25 cellular contexts compared by ENCODE assay signal in the genomic region with DNA sequence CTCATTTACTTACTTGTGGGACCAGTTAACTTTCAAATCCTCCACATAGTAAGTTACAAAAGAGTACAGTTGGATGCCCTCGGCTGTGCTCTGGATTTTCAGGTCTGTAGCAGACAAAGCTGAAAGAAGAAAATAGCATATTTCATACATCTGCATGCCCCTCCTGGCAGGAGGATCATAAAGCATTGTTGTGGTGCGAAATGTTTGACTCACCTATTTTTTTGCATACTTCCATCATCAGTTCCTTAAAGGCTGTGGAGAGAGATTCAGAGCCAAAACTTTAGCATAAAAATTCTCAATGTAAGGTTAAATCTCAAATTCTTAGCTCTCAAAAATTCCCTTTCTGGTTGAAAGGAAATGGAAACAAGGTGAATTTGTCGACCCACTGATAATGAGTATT.
DNase-seq lines count a peak whose midpoint lies in the region; ATAC-seq, FAIRE-seq and TF ChIP-seq lines count a peak whose summit lies in the region.
"Had no signal": no experiment of that assay in that cellular context is flagged by ENCODE, and none has a peak within 500 bp of the region (broad histone marks: within the 10 kb centered on the region; RNA-seq: fewer than 3 reads in every experiment).

No MANE protein-coding gene starts in this region.

- FAIRE-seq in endothelial cell of umbilical vein (lab: Jason Lieb, UNC): no peak
- FAIRE-seq: A549, G401.6 had no signal

- TF ChIP-seq CTCF in endothelial cell of umbilical vein (IDR thresholded peaks at IDR 0.05; ENCODE audit: extremely low read depth in 1 of 2, insufficient read depth in 1 of 2, low read depth in 1 of 2, low read length in 2 of 2) (no peak), foreskin fibroblast (IDR thresholded peaks at IDR 0.05; ENCODE audit: low read depth, low read length) (no peak)

- no peak for ATAC-seq in HG02642 (IDR thresholded peaks at IDR 0.05; ENCODE audit: poor library complexity, unreplicated experiment)
- ATAC-seq: A549, HCT116, PC-3 had no signal

- H3K27ac ChIP-seq in SK-N-MC (peak overlapping the region; percentile 84), endothelial cell of umbilical vein (ENCODE audit: insufficient read depth, low read depth, low read length) (peak overlapping the region; percentile 59)
- H3K27ac ChIP-seq: A549; BLaER1 treated with 17β-estradiol and CSF1 and Interleukin-3, amounts not matched to agents 10 nM and 100 nM; GM23248 had no signal

- H3K4me1 ChIP-seq in endothelial cell of umbilical vein (ENCODE audit: control insufficient read depth, extremely low read depth, insufficient read depth, low read length): peaks cover 37% of the 10 kb centered on the region
- H3K4me1 ChIP-seq: A549 had no signal

- intact Hi-C loops in endothelial cell of umbilical vein (cut with micrococcal nuclease): no loop called here

- H2AFZ ChIP-seq in endothelial cell of umbilical vein (ENCODE audit: low read depth, low read length): peak overlapping the region; percentile 77
- H2AFZ ChIP-seq: GM23248 had no signal

- H3K9me3 ChIP-seq in SK-N-MC (ENCODE audit: low read depth, low read length) (no peaks in the 10 kb centered on the region), endothelial cell of umbilical vein (replicated peaks; ENCODE audit: control insufficient read depth, insufficient read depth, low read length) (no peaks in the 10 kb centered on the region)
- H3K9me3 ChIP-seq: A549; BLaER1 treated with 17β-estradiol and CSF1 and Interleukin-3, amounts not matched to agents 10 nM and 100 nM; MG63 had no signal

- H3K27me3 ChIP-seq in endothelial cell of umbilical vein (ENCODE audit: control insufficient read depth in 2 of 2, insufficient read depth in 2 of 2, low read length in 2 of 2): no peaks in the 10 kb centered on the region
- H3K27me3 ChIP-seq: BLaER1 treated with 17β-estradiol and CSF1 and Interleukin-3, amounts not matched to agents 10 nM and 100 nM; MG63 had no signal

- H3K4me2 ChIP-seq in endothelial cell of umbilical vein (ENCODE audit: insufficient read depth, low read length): peak overlapping the region; percentile 72
- H3K4me2 ChIP-seq: A549; BLaER1 treated with 17β-estradiol and CSF1 and Interleukin-3, amounts not matched to agents 10 nM and 100 nM had no signal

- BruUV-seq in endothelial cell of umbilical vein (replicated peaks; lab: Mats Ljungman, UMichigan): no TSS peak

- CTCF ChIA-PET in endothelial cell of umbilical vein (lab: Charles Lee): interaction anchor here (0.7 to 5.2 kb wide), 8 partner anchors 11 to 318 kb away, joined by 3 to 39 read pairs (median 3); no protein-coding TSS in a partner anchor

- no peaks in the 10 kb centered on the region for H3K79me2 ChIP-seq in endothelial cell of umbilical vein (ENCODE audit: control insufficient read depth, insufficient read depth, low read length)

- no peak for DNase-seq in SK-N-MC (ENCODE audit: low read depth, low spot score)
- DNase-seq in endothelial cell of umbilical vein (ENCODE audit: low read depth, low spot score): peak; percentile 69
- peak; percentile 8 for DNase-seq in islet precursor cell
- no peak for DNase-seq in stimulated activated CD4-positive, alpha-beta T cell treated with anti-CD3 and anti-CD28 coated beads, Interleukin-4, amount 100 ng/mL, for 4 hours
- no peak for DNase-seq in foreskin fibroblast
- no peak for DNase-seq in epidermal melanocyte (ENCODE audit: insufficient read length, low spot score)
- DNase-seq: AML-193; CD4-positive, alpha-beta T cell; COR-L47; DMS53; GM23248; IMR-90; KG1; MG63; NCI-H2029; NCI-H446; NCI-H524 treated with DMSO at 0.1 percent for 48 hours; NCI-H82; NK-92 treated with Interleukin-12 subunit alpha and Interleukin-12 subunit beta, amount 100 ng/mL, for 24 hours; PC-3 had no signal

- H3K36me3 ChIP-seq in SK-N-MC (ENCODE audit: insufficient read depth, low read length): no peaks in the 10 kb centered on the region
- no peaks in the 10 kb centered on the region for H3K36me3 ChIP-seq in endothelial cell of umbilical vein (ENCODE audit: control insufficient read depth in 2 of 2, extremely low read depth in 1 of 2, insufficient read depth in 2 of 2, low read length in 2 of 2)
- H3K36me3 ChIP-seq: BLaER1 treated with 17β-estradiol and CSF1 and Interleukin-3, amounts not matched to agents 10 nM and 100 nM; MG63 had no signal

- no peaks in the 10 kb centered on the region for H4K20me1 ChIP-seq in endothelial cell of umbilical vein (replicated peaks; ENCODE audit: control insufficient read depth, extremely low read depth, insufficient read depth, low read length)
- H4K20me1 ChIP-seq: BLaER1 treated with 17β-estradiol and CSF1 and Interleukin-3, amounts not matched to agents 10 nM and 100 nM had no signal

- H3K9me1 ChIP-seq in endothelial cell of umbilical vein (replicated peaks; ENCODE audit: control insufficient read depth, extremely low read depth, insufficient read depth, low read length): no peaks in the 10 kb centered on the region

- H3K9ac ChIP-seq in SK-N-MC (ENCODE audit: insufficient read length) (no peak overlapping the region), endothelial cell of umbilical vein (replicated peaks; ENCODE audit: extremely low read depth, insufficient read depth, low read length) (peak overlapping the region; percentile 33)
- H3K9ac ChIP-seq: BLaER1 treated with 17β-estradiol and CSF1 and Interleukin-3, amounts not matched to agents 10 nM and 100 nM; GM23248 had no signal

- TF ChIP-seq POLR2A in endothelial cell of umbilical vein (IDR thresholded peaks at IDR 0.05; ENCODE audit: low read depth, low read length): no peak

- dilution Hi-C loops in endothelial cell of umbilical vein (cut with MboI; ENCODE audit: extremely low pct_ligation_motif_present, low sequenced_read_pairs): no loop called here

- H3K4me3 ChIP-seq in SK-N-MC: peak overlapping the region; percentile 53; the same call in 1 of the 2 replicates
- no peak overlapping the region for H3K4me3 ChIP-seq in endothelial cell of umbilical vein (replicated peaks in 1 of 3; ENCODE audit: insufficient read depth in 1 of 3, low read depth in 1 of 3, low read length in 3 of 3)
- H3K4me3 ChIP-seq in foreskin fibroblast (ENCODE audit: low read depth in 1 of 2, low read length in 2 of 2): no peak overlapping the region
- H3K4me3 ChIP-seq: A549; BLaER1 treated with 17β-estradiol and CSF1 and Interleukin-3, amounts not matched to agents 10 nM and 100 nM; GM23248; MG63 had no signal

- POLR2A ChIA-PET in endothelial cell of umbilical vein (lab: Charles Lee): no interaction called here

TF ChIP-seq in endothelial cell of umbilical vein, 7 proteins besides CTCF, POLR2A, EP300 and RAD21:
- TF ChIP-seq POLR2AphosphoS5 (IDR thresholded peaks at IDR 0.05; ENCODE audit: insufficient read depth, low read depth, low read length) (no peak), JUN (IDR thresholded peaks at IDR 0.05; ENCODE audit: borderline replicate concordance, insufficient read depth, insufficient read length, low read depth) (no peak), MYC (IDR thresholded peaks at IDR 0.05; ENCODE audit: low read depth, low read length) (no peak), FOS (IDR thresholded peaks at IDR 0.05; ENCODE audit: borderline replicate concordance, insufficient read depth, low read length) (no peak), EZH2 (IDR thresholded peaks at IDR 0.05; ENCODE audit: borderline replicate concordance, low read depth, low read length, severe bottlenecking) (no peak), GATA2 (IDR thresholded peaks at IDR 0.05; ENCODE audit: insufficient read depth, insufficient read length, low read depth, low read length) (no peak)
- TF ChIP-seq, protein P1, sequence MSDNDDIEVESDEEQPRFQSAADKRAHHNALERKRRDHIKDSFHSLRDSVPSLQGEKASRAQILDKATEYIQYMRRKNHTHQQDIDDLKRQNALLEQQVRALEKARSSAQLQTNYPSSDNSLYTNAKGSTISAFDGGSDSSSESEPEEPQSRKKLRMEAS (IDR thresholded peaks at IDR 0.05; ENCODE audit: insufficient read depth, insufficient read length): no peak

Comparison
In these comparisons a context has a peak if more than half of its experiments do, and no peak if none do; other contexts are left out.
1. DNase-seq: peak in endothelial cell of umbilical vein (single experiment) and islet precursor cell (single experiment); none in SK-N-MC (single experiment), stimulated activated CD4-positive, alpha-beta T cell treated with anti-CD3 and anti-CD28 coated beads, Interleukin-4, amount 100 ng/mL, for 4 hours (0 of 2), foreskin fibroblast (0 of 2) and epidermal melanocyte (single experiment).